Comparison of ENCODE assay signal across 1 cellular context in the genomic region with DNA sequence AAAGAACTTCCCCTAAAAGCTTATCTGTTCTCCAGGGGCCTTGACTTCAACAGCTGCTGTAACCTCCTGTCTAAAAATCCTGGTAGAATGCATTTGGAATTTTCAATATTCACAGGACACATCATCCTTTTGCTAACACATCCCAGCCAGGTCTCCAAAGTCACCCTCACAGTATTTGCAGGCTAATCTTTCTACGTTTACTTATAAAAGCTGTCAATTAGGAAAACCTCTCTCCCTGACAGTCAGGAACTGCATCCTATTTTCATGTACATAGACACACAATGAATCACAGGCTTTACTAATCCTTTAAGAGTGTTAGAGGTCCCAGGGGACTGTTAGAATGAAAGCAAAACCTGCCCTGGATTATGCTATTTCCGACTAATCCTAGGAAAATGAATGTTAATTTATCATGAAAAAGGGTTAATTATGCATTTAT.
TF ChIP-seq lines count a peak whose summit lies in the region.

No MANE protein-coding gene starts in this region.

TF ChIP-seq in WTC11, 78 proteins besides CTCF, POLR2A, EP300 and RAD21 (continued from another document):
- no peak for TF ChIP-seq ZNF416 (CRISPR knock-in tag; IDR thresholded peaks at IDR 0.05)
- no peak for TF ChIP-seq ETV6 (CRISPR knock-in tag; IDR thresholded peaks at IDR 0.05)
- TF ChIP-seq, protein P1, sequence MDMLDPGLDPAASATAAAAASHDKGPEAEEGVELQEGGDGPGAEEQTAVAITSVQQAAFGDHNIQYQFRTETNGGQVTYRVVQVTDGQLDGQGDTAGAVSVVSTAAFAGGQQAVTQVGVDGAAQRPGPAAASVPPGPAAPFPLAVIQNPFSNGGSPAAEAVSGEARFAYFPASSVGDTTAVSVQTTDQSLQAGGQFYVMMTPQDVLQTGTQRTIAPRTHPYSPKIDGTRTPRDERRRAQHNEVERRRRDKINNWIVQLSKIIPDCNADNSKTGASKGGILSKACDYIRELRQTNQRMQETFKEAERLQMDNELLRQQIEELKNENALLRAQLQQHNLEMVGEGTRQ (CRISPR knock-in tag; IDR thresholded peaks at IDR 0.05), result no peak
- no peak for TF ChIP-seq TCF7 (CRISPR knock-in tag; IDR thresholded peaks at IDR 0.05; ENCODE audit: low read depth)
- no peak for TF ChIP-seq ZNF219 (CRISPR knock-in tag; IDR thresholded peaks at IDR 0.05; ENCODE audit: borderline replicate concordance)
- no peak for TF ChIP-seq EMX1 (CRISPR knock-in tag; IDR thresholded peaks at IDR 0.05)
- TF ChIP-seq CREB1 (CRISPR knock-in tag; IDR thresholded peaks at IDR 0.05), result no peak
- TF ChIP-seq, protein P2, sequence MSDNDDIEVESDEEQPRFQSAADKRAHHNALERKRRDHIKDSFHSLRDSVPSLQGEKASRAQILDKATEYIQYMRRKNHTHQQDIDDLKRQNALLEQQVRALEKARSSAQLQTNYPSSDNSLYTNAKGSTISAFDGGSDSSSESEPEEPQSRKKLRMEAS (CRISPR knock-in tag; IDR thresholded peaks at IDR 0.05), result no peak
- TF ChIP-seq ZNF232 (CRISPR knock-in tag; IDR thresholded peaks at IDR 0.05), result no peak
- TF ChIP-seq ZNF396 (CRISPR knock-in tag; IDR thresholded peaks at IDR 0.05; ENCODE audit: borderline replicate concordance), result no peak
- no peak for TF ChIP-seq SOX15 (CRISPR knock-in tag; IDR thresholded peaks at IDR 0.05)
- no peak for TF ChIP-seq CBFB (CRISPR knock-in tag; IDR thresholded peaks at IDR 0.05; ENCODE audit: low read depth)
- TF ChIP-seq ZNF425 (CRISPR knock-in tag; conservative IDR thresholded peaks at IDR 0.05), result no peak
- TF ChIP-seq GABPB1 (CRISPR knock-in tag; IDR thresholded peaks at IDR 0.05), result no peak
- no peak for TF ChIP-seq ZNF532 (CRISPR knock-in tag; IDR thresholded peaks at IDR 0.05; ENCODE audit: borderline replicate concordance)
- TF ChIP-seq ZNF423 (CRISPR knock-in tag; IDR thresholded peaks at IDR 0.05), result no peak
